ENCODE assay signal across 25 cellular contexts in genomic region chr1:61644303-61644702, GRCh38.
"Had no signal": no experiment of that assay in that cellular context is flagged by ENCODE, and none has a peak within 500 bp of the region (broad histone marks: within the 10 kb centered on the region; RNA-seq: fewer than 3 reads in every experiment).

No MANE protein-coding gene starts in this region.

- H3K27ac ChIP-seq: neural progenitor cell, ovary, parathyroid adenoma, psoas muscle, right lobe of liver, sigmoid colon, stomach, suprapubic skin, testis, transverse colon, upper lobe of right lung, uterus had no signal

- ATAC-seq: natural killer cell; psoas muscle; right cardiac atrium; right lobe of liver; stimulated activated effector memory CD8-positive, alpha-beta T cell treated with anti-CD3 and anti-CD28 coated beads, Interleukin-12 subunit alpha, Interleukin-12 subunit beta, amount 100 ng/mL, for 72 hours; stimulated activated naive B cell treated with anti-CD40 and anti-IgM and Interleukin-4, amounts not matched to agents 10 μg/mL and 1 μg/mL and 100 μg/mL, for 72 hours; upper lobe of right lung had no signal

- DNase-seq: natural killer cell; occipital lobe; ovary; posterior cingulate gyrus; psoas muscle; right cardiac atrium; right lobe of liver; sigmoid colon; small intestine; stimulated activated CD4-positive, alpha-beta T cell treated with anti-CD3 and anti-CD28 coated beads, Interleukin-15, amount 100 ng/mL, for 24 hours; stimulated activated CD4-positive, alpha-beta T cell treated with anti-CD3 and anti-CD28 coated beads, Interleukin-2, amount 100 ng/mL, for 24 hours; stimulated activated CD4-positive, alpha-beta T cell treated with anti-CD3 and anti-CD28 coated beads, Interleukin-2, amount 100 ng/mL, for 48 hours; stimulated activated CD4-positive, alpha-beta T cell treated with anti-CD3 and anti-CD28 coated beads, Interleukin-4, amount 100 ng/mL, for 24 hours; stimulated activated naive B cell treated with anti-CD40 and anti-IgM and Interleukin-4, amounts not matched to agents 10 μg/mL and 1 μg/mL and 100 μg/mL, for 72 hours; stimulated activated naive CD4-positive, alpha-beta T cell treated with Interleukin-2 at 50 U/mL for 16 hours; stomach; testis; tibial artery; transverse colon; upper lobe of right lung; uterus had no signal
